9 cellular contexts compared by ENCODE assay signal in the genomic region with DNA sequence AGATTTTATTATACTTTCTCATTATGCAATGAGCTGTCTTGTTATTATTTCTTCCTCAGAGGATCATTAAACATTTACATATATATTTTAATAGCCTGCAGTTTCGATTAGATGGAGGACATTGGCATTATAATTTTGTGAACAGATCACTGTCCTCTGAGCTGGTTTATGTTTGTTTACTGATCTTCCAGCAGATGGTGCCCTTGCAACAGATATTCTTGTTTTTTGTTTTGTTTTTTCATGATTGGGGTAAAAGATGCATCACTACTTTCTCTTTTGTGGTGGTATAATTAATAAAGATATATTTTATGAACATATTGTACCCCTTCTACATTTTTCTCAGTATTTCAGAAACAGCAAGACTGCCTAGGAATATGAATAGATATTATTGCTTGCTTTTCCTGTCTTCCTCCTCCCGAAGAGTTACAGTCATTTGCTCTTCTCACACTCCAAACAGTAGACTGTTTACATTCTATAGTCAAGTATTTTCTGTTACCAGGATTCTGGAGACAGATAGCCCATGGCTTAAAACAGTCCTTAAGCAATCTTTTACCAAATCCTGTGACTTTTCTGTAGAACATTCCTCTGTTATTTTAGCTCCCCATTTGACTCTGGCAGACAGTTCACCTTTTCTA.
A peak's percentile ranks its signal among the peaks of the same experiment; 100 is the strongest.
DNase-seq lines count a peak whose midpoint lies in the region; FAIRE-seq and TF ChIP-seq lines count a peak whose summit lies in the region.
"Had no signal": no experiment of that assay in that cellular context is flagged by ENCODE, and none has a peak within 500 bp of the region (broad histone marks: within the 10 kb centered on the region; RNA-seq: fewer than 3 reads in every experiment).

No MANE protein-coding gene starts in this region.

- H3K4me3 ChIP-seq in endothelial cell of umbilical vein (replicated peaks in 1 of 3; ENCODE audit: insufficient read depth in 1 of 3, low read depth in 1 of 3, low read length in 3 of 3) (peak overlapping the region in 2 of 3 experiments; percentile 14 to 40), spleen (no peak overlapping the region), esophagus squamous epithelium (no peak overlapping the region)

- peak overlapping the region; percentile 51 for H3K4me2 ChIP-seq in endothelial cell of umbilical vein (ENCODE audit: insufficient read depth, low read length)

- dilution Hi-C loops in endothelial cell of umbilical vein (cut with MboI; ENCODE audit: extremely low pct_ligation_motif_present, low sequenced_read_pairs): no loop called here

- intact Hi-C loops in endothelial cell of umbilical vein (cut with micrococcal nuclease) (loop anchor here (1.0 to 2.0 kb wide), 3 partner anchors 179 to 1854 kb away; a partner anchor contains a TSS), spleen (cut with DNase I; ENCODE audit: low total_unique reads) (no loop called here), esophagus squamous epithelium (cut with DNase I) (no loop called here)

- H3K4me1 ChIP-seq in endothelial cell of umbilical vein (ENCODE audit: control insufficient read depth, extremely low read depth, insufficient read depth, low read length) (peaks cover 2% of the 10 kb centered on the region), spleen (no peaks in the 10 kb centered on the region), esophagus squamous epithelium (no peaks in the 10 kb centered on the region)

- FAIRE-seq in endothelial cell of umbilical vein (lab: Jason Lieb, UNC): peak; percentile 43

- peak; percentile 45 for TF ChIP-seq CTCF in GM20000 (IDR thresholded peaks at IDR 0.05; ENCODE audit: extremely low read depth, missing control alignments)
- TF ChIP-seq CTCF in endothelial cell of umbilical vein (IDR thresholded peaks at IDR 0.05; ENCODE audit: extremely low read depth in 1 of 2, insufficient read depth in 1 of 2, low read depth in 1 of 2, low read length in 2 of 2): peak; percentile 13 to 27
- peak in 1 of 11 experiments; percentile 24 for TF ChIP-seq CTCF in spleen (IDR thresholded peaks at IDR 0.05 in 8 of 11, conservative IDR thresholded peaks at IDR 0.05 in 3 of 11)
- peak in 2 of 6 experiments; percentile 7 to 32 for TF ChIP-seq CTCF in esophagus squamous epithelium (IDR thresholded peaks at IDR 0.05)

- H3K9me1 ChIP-seq in endothelial cell of umbilical vein (replicated peaks; ENCODE audit: control insufficient read depth, extremely low read depth, insufficient read depth, low read length): no peaks in the 10 kb centered on the region

- no peaks in the 10 kb centered on the region for H3K27me3 ChIP-seq in endothelial cell of umbilical vein (ENCODE audit: control insufficient read depth in 2 of 2, insufficient read depth in 2 of 2, low read length in 2 of 2)
- no peaks in the 10 kb centered on the region for H3K27me3 ChIP-seq in spleen (replicated peaks in 1 of 7)
- H3K27me3 ChIP-seq in esophagus squamous epithelium: no peaks in the 10 kb centered on the region

- DNase-seq in A172 (ENCODE audit: low spot score) (peak; percentile 4), GM20000 (ENCODE audit: low spot score) (peak; percentile 8), NCI-H69 (lab: John Stamatoyannopoulos, UW) (peak; percentile 18), endothelial cell of umbilical vein (ENCODE audit: low read depth, low spot score) (peak; percentile 14), spleen (no peak), esophagus squamous epithelium (lab: John Stamatoyannopoulos, UW) (no peak), ecto neural progenitor cell (ENCODE audit: low spot score) (no peak)
- no peak for DNase-seq in effector CD4-positive, alpha-beta T cell
- DNase-seq: immature natural killer cell had no signal

- peak overlapping the region; percentile 59 for H2AFZ ChIP-seq in endothelial cell of umbilical vein (ENCODE audit: low read depth, low read length)

- H4K20me1 ChIP-seq in endothelial cell of umbilical vein (replicated peaks; ENCODE audit: control insufficient read depth, extremely low read depth, insufficient read depth, low read length): no peaks in the 10 kb centered on the region

- TF ChIP-seq POLR2A in endothelial cell of umbilical vein (IDR thresholded peaks at IDR 0.05; ENCODE audit: low read depth, low read length) (no peak), spleen (IDR thresholded peaks at IDR 0.05) (no peak), esophagus squamous epithelium (IDR thresholded peaks at IDR 0.05) (no peak)

- CTCF ChIA-PET in endothelial cell of umbilical vein (lab: Charles Lee): interaction anchor here (0.6 to 2.6 kb wide), 21 partner anchors 9 to 1876 kb away, joined by 3 to 32 read pairs (median 3); a partner anchor contains a TSS

- H3K36me3 ChIP-seq in endothelial cell of umbilical vein (ENCODE audit: control insufficient read depth in 2 of 2, extremely low read depth in 1 of 2, insufficient read depth in 2 of 2, low read length in 2 of 2): no peaks in the 10 kb centered on the region
- H3K36me3 ChIP-seq in spleen: no peaks in the 10 kb centered on the region
- H3K36me3 ChIP-seq in esophagus squamous epithelium: no peaks in the 10 kb centered on the region

- H3K9me3 ChIP-seq in endothelial cell of umbilical vein (replicated peaks; ENCODE audit: control insufficient read depth, insufficient read depth, low read length) (no peaks in the 10 kb centered on the region), spleen (no peaks in the 10 kb centered on the region), esophagus squamous epithelium (no peaks in the 10 kb centered on the region)

- WGBS in spleen, 5 donors: 26 to 37% (median 35%) methylated on average over 2 of the region's 2 CpGs
- 7 to 14% methylated on average over 2 of the region's 2 CpGs for WGBS in esophagus squamous epithelium, 2 donors

- H3K9ac ChIP-seq in endothelial cell of umbilical vein (replicated peaks; ENCODE audit: extremely low read depth, insufficient read depth, low read length): no peak overlapping the region

- POLR2A ChIA-PET in endothelial cell of umbilical vein (lab: Charles Lee): no interaction called here

- no TSS peak for BruUV-seq in endothelial cell of umbilical vein (replicated peaks; lab: Mats Ljungman, UMichigan)

- H3K27ac ChIP-seq in endothelial cell of umbilical vein (ENCODE audit: insufficient read depth, low read depth, low read length) (no peak overlapping the region), spleen (no peak overlapping the region), esophagus squamous epithelium (no peak overlapping the region)

- H3K79me2 ChIP-seq in endothelial cell of umbilical vein (ENCODE audit: control insufficient read depth, insufficient read depth, low read length): no peaks in the 10 kb centered on the region

TF ChIP-seq in endothelial cell of umbilical vein, 7 proteins besides CTCF, POLR2A, EP300 and RAD21:
- TF ChIP-seq MYC (IDR thresholded peaks at IDR 0.05; ENCODE audit: low read depth, low read length) (no peak), FOS (IDR thresholded peaks at IDR 0.05; ENCODE audit: borderline replicate concordance, insufficient read depth, low read length) (no peak), EZH2 (IDR thresholded peaks at IDR 0.05; ENCODE audit: borderline replicate concordance, low read depth, low read length, severe bottlenecking) (no peak), GATA2 (IDR thresholded peaks at IDR 0.05; ENCODE audit: insufficient read depth, insufficient read length, low read depth, low read length) (no peak)
- TF ChIP-seq, protein P1, sequence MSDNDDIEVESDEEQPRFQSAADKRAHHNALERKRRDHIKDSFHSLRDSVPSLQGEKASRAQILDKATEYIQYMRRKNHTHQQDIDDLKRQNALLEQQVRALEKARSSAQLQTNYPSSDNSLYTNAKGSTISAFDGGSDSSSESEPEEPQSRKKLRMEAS (IDR thresholded peaks at IDR 0.05; ENCODE audit: insufficient read depth, insufficient read length): no peak

Comparison
In these comparisons a context has a peak if more than half of its experiments do, and no peak if none do; other contexts are left out.
1. DNase-seq: peak in A172 (single experiment), GM20000 (single experiment), NCI-H69 (single experiment) and endothelial cell of umbilical vein (single experiment); none in effector CD4-positive, alpha-beta T cell (single experiment), spleen (single experiment), esophagus squamous epithelium (single experiment) and ecto neural progenitor cell (single experiment).
2. H3K4me3 ChIP-seq: peak in endothelial cell of umbilical vein (2 of 3); none in spleen (0 of 8) and esophagus squamous epithelium (0 of 4).